In genomic region chr1:67535474-67535873, GRCh38 we compare ENCODE assay signal across 1 cellular context.
A peak's percentile ranks its signal among the peaks of the same experiment; 100 is the strongest.
TF ChIP-seq lines count a peak whose summit lies in the region.

No MANE protein-coding gene starts in this region.

TF ChIP-seq in K562, 482 proteins besides CTCF, POLR2A, EP300 and RAD21 (continued from another document and continues in another):
- TF ChIP-seq JUND (IDR thresholded peaks at IDR 0.05; ENCODE audit: borderline replicate concordance, low read depth, low read length), result peak; percentile 58; the same call in 1 of the 2 replicates
- peak; percentile 50; the same call in 1 of the 3 replicates for TF ChIP-seq JUND (tag; IDR thresholded peaks at IDR 0.05; ENCODE audit: borderline replicate concordance, low read depth, low read length)
- TF ChIP-seq HNRNPH1 (optimal IDR thresholded peaks at IDR 0.05; ENCODE audit: low read depth, low read length), result no peak
- no peak for TF ChIP-seq ESRRB (CRISPR knock-in tag; IDR thresholded peaks at IDR 0.05; ENCODE audit: borderline replicate concordance)
- TF ChIP-seq GABPB1 (CRISPR knock-in tag; IDR thresholded peaks at IDR 0.05), result no peak
- no peak for TF ChIP-seq MEF2A (IDR thresholded peaks at IDR 0.05; ENCODE audit: control insufficient read depth, low read depth, low read length)
- no peak for TF ChIP-seq NUFIP1 (IDR thresholded peaks at IDR 0.05; ENCODE audit: partially characterized antibody)
- TF ChIP-seq POLR2G (IDR thresholded peaks at IDR 0.05; ENCODE audit: low read depth, low read length), result no peak
- no peak for TF ChIP-seq ZNF584 (CRISPR knock-in tag; IDR thresholded peaks at IDR 0.05; ENCODE audit: low read depth)
- no peak for TF ChIP-seq NONO (IDR thresholded peaks at IDR 0.05; ENCODE audit: low read depth in 2 of 2, low read length in 1 of 2)
- no peak for TF ChIP-seq NCOA6 (IDR thresholded peaks at IDR 0.05)
- TF ChIP-seq ARNT (IDR thresholded peaks at IDR 0.05), result peak in 1 of 2 experiments; percentile 50; a peak in 1 of 4 replicates
- TF ChIP-seq EZH2 (IDR thresholded peaks at IDR 0.05; ENCODE audit: borderline replicate concordance, low read depth, low read length), result no peak
- no peak for TF ChIP-seq RBBP5 (IDR thresholded peaks at IDR 0.05; ENCODE audit: borderline replicate concordance, insufficient read depth, low read length, poor library complexity, severe bottlenecking)
- TF ChIP-seq HMG20A (CRISPR knock-in tag; conservative IDR thresholded peaks at IDR 0.05), result no peak
- TF ChIP-seq GTF2A2 (tag; IDR thresholded peaks at IDR 0.05), result no peak
- TF ChIP-seq ZBTB40 (IDR thresholded peaks at IDR 0.05), result no peak
- TF ChIP-seq ZBTB40 (CRISPR knock-in tag; IDR thresholded peaks at IDR 0.05), result no peak
- peak; percentile 26; the same call in 1 of the 2 replicates for TF ChIP-seq EP400 (IDR thresholded peaks at IDR 0.05)
- no peak for TF ChIP-seq HNRNPUL1 (IDR thresholded peaks at IDR 0.05; ENCODE audit: low read length)
- no peak for TF ChIP-seq ZNF184 (CRISPR knock-in tag; IDR thresholded peaks at IDR 0.05)
- TF ChIP-seq BMI1 (IDR thresholded peaks at IDR 0.05; ENCODE audit: low read length), result no peak
- TF ChIP-seq PHB2 (IDR thresholded peaks at IDR 0.05; ENCODE audit: low read depth), result no peak
- no peak for TF ChIP-seq THAP12 (CRISPR knock-in tag; IDR thresholded peaks at IDR 0.05)
- no peak for TF ChIP-seq E2F5 (CRISPR knock-in tag; IDR thresholded peaks at IDR 0.05)
- no peak for TF ChIP-seq ZKSCAN8 (CRISPR knock-in tag; IDR thresholded peaks at IDR 0.05)
- TF ChIP-seq TEAD1 (CRISPR knock-in tag; IDR thresholded peaks at IDR 0.05), result 0 out of 4 replicates have a peak, but pooled peaks of 1 of the 2 experiments have one; percentile 50
- no peak for TF ChIP-seq SMARCC2 (IDR thresholded peaks at IDR 0.05; ENCODE audit: low read depth)
- TF ChIP-seq HOXB6 (CRISPR knock-in tag; IDR thresholded peaks at IDR 0.05; ENCODE audit: borderline replicate concordance), result no peak
- TF ChIP-seq, protein P1, sequence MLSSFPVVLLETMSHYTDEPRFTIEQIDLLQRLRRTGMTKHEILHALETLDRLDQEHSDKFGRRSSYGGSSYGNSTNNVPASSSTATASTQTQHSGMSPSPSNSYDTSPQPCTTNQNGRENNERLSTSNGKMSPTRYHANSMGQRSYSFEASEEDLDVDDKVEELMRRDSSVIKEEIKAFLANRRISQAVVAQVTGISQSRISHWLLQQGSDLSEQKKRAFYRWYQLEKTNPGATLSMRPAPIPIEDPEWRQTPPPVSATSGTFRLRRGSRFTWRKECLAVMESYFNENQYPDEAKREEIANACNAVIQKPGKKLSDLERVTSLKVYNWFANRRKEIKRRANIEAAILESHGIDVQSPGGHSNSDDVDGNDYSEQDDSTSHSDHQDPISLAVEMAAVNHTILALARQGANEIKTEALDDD (IDR thresholded peaks at IDR 0.05), result no peak; the same call in 1 of the 2 replicates
- TF ChIP-seq PTTG1 (tag; IDR thresholded peaks at IDR 0.05; ENCODE audit: low read depth), result no peak
- no peak for TF ChIP-seq DMBX1 (CRISPR knock-in tag; IDR thresholded peaks at IDR 0.05; ENCODE audit: borderline replicate concordance)
- TF ChIP-seq RBM22 (IDR thresholded peaks at IDR 0.05; ENCODE audit: low read depth, low read length, poor library complexity, severe bottlenecking), result no peak
- no peak for TF ChIP-seq PHF8 (IDR thresholded peaks at IDR 0.05; ENCODE audit: borderline replicate concordance, low read length)
- TF ChIP-seq NR2F6 (CRISPR knock-in tag; IDR thresholded peaks at IDR 0.05), result no peak
- TF ChIP-seq SRSF3 (IDR thresholded peaks at IDR 0.05; ENCODE audit: insufficient read depth, low read length), result no peak
- TF ChIP-seq ZNF239 (CRISPR knock-in tag; IDR thresholded peaks at IDR 0.05), result no peak
- no peak for TF ChIP-seq FOXO4 (CRISPR knock-in tag; IDR thresholded peaks at IDR 0.05)
- TF ChIP-seq SRSF1 (IDR thresholded peaks at IDR 0.05; ENCODE audit: low read depth, low read length), result no peak
- TF ChIP-seq, protein P2, sequence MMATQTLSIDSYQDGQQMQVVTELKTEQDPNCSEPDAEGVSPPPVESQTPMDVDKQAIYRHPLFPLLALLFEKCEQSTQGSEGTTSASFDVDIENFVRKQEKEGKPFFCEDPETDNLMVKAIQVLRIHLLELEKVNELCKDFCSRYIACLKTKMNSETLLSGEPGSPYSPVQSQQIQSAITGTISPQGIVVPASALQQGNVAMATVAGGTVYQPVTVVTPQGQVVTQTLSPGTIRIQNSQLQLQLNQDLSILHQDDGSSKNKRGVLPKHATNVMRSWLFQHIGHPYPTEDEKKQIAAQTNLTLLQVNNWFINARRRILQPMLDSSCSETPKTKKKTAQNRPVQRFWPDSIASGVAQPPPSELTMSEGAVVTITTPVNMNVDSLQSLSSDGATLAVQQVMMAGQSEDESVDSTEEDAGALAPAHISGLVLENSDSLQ (IDR thresholded peaks at IDR 0.05), result peak; percentile 41; the same call in 1 of the 2 replicates
- TF ChIP-seq, protein P3, sequence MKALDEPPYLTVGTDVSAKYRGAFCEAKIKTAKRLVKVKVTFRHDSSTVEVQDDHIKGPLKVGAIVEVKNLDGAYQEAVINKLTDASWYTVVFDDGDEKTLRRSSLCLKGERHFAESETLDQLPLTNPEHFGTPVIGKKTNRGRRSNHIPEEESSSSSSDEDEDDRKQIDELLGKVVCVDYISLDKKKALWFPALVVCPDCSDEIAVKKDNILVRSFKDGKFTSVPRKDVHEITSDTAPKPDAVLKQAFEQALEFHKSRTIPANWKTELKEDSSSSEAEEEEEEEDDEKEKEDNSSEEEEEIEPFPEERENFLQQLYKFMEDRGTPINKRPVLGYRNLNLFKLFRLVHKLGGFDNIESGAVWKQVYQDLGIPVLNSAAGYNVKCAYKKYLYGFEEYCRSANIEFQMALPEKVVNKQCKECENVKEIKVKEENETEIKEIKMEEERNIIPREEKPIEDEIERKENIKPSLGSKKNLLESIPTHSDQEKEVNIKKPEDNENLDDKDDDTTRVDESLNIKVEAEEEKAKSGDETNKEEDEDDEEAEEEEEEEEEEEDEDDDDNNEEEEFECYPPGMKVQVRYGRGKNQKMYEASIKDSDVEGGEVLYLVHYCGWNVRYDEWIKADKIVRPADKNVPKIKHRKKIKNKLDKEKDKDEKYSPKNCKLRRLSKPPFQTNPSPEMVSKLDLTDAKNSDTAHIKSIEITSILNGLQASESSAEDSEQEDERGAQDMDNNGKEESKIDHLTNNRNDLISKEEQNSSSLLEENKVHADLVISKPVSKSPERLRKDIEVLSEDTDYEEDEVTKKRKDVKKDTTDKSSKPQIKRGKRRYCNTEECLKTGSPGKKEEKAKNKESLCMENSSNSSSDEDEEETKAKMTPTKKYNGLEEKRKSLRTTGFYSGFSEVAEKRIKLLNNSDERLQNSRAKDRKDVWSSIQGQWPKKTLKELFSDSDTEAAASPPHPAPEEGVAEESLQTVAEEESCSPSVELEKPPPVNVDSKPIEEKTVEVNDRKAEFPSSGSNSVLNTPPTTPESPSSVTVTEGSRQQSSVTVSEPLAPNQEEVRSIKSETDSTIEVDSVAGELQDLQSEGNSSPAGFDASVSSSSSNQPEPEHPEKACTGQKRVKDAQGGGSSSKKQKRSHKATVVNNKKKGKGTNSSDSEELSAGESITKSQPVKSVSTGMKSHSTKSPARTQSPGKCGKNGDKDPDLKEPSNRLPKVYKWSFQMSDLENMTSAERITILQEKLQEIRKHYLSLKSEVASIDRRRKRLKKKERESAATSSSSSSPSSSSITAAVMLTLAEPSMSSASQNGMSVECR (CRISPR knock-in tag; IDR thresholded peaks at IDR 0.05), result no peak
- no peak for TF ChIP-seq SRSF7 (optimal IDR thresholded peaks at IDR 0.05; ENCODE audit: low read depth, low read length)
- TF ChIP-seq SP1 (CRISPR knock-in tag; IDR thresholded peaks at IDR 0.05), result 0 out of 2 replicates have a peak, but pooled peaks have one; percentile 4
- no peak for TF ChIP-seq ZNF324 (CRISPR knock-in tag; IDR thresholded peaks at IDR 0.05)
- TF ChIP-seq C11orf30 (IDR thresholded peaks at IDR 0.05; ENCODE audit: low read depth), result 0 out of 2 replicates have a peak, but pooled peaks have one; percentile 4
- TF ChIP-seq STAT5A (IDR thresholded peaks at IDR 0.05; ENCODE audit: borderline replicate concordance, low read length), result 0 out of 2 replicates have a peak, but pooled peaks have one; percentile 13
- TF ChIP-seq CCNT2 (IDR thresholded peaks at IDR 0.05; ENCODE audit: borderline replicate concordance, extremely low read depth, insufficient read length, low read depth, low read length), result no peak
- TF ChIP-seq HDAC1 (IDR thresholded peaks at IDR 0.05), result no peak
